8 cellular contexts compared by ENCODE assay signal in the genomic region with DNA sequence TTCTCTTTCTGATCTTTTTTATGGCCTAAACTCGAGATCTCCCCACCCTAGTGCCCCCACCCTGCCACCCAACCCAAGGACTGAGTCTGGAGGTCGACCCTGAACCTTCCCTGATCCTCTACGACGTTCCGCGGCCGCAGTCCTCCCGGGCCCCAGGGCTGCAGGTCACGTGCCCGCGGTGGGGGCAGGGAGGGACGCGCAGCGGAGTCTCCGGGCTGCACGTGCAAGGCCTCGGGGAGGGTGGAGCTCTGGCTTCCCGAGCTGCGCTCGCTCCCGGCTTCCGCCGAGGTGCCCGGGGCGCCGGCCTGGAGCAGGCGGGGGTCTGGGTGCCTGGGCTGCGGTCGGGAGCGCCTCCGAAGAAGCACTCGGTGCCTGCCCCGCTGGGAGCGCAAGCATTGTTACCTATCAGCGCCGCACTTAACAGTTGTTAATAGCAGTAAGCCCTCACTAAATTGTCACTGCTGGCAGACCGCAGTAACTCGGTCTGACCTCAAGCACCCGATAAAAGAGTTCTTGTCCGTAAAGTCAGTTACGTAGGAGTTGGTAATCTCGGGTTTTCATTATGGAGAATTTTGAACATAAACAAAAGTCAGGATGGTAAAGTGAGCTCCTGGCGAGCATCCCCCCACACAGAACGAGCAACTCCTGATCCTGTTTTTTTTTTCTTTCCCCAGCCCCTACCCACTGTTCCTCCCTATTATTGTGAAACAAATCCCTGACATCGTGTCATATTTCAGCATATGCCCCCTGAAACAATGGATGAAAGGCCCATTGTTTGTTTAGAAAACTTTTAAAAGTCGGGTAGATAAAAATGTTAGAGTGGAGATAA.
DNase-seq lines count a peak whose midpoint lies in the region; ATAC-seq lines count a peak whose summit lies in the region.

No MANE protein-coding gene starts in this region.

- H3K4me1 ChIP-seq in HUES6 (ENCODE audit: control insufficient read depth, insufficient read depth, low read length) (peaks cover 11% of the 10 kb centered on the region), mononuclear cell (ENCODE audit: insufficient read depth, low read length) (peaks cover 22% of the 10 kb centered on the region)

- no peaks in the 10 kb centered on the region for H3K9me3 ChIP-seq in HUES6 (ENCODE audit: control insufficient read depth, insufficient read depth, low read depth, low read length)
- no peaks in the 10 kb centered on the region for H3K9me3 ChIP-seq in mononuclear cell (ENCODE audit: low read depth, low read length)

- DNase-seq in AG08395 (ENCODE audit: low spot score): peak; percentile 86
- peak; percentile 95 for DNase-seq in OCI-M1 (lab: John Stamatoyannopoulos, UW)
- peak; percentile 84 for DNase-seq in activated T-cell treated with anti-CD3 and anti-CD28 coated beads, Interleukin-2, amount 50 U/mL, for 1 hour
- DNase-seq in epithelial cell of prostate (ENCODE audit: low read depth, low spot score): no peak
- DNase-seq in stimulated activated CD8-positive, alpha-beta memory T cell treated with anti-CD3 and anti-CD28 coated beads, Interleukin-15, amount 100 ng/mL, for 4 hours (ENCODE audit: low read depth in 2 of 2): peak; percentile 57 to 58

- H3K27me3 ChIP-seq in HUES6 (ENCODE audit: control insufficient read depth, insufficient read depth, low read length) (no peaks in the 10 kb centered on the region), mononuclear cell (ENCODE audit: insufficient read depth, low read length) (no peaks in the 10 kb centered on the region)

- H3K9ac ChIP-seq in HUES6 (ENCODE audit: low read length): peak overlapping the region; percentile 90

- H3K27ac ChIP-seq in HUES6 (ENCODE audit: low read depth, low read length) (peak overlapping the region; percentile 98), epithelial cell of prostate (peak overlapping the region; percentile 87)

- ATAC-seq in GM19035 (IDR thresholded peaks at IDR 0.05; ENCODE audit: unreplicated experiment): peak; percentile 59

- no peaks in the 10 kb centered on the region for H3K36me3 ChIP-seq in HUES6 (ENCODE audit: control insufficient read depth, insufficient read depth, low read length)

- H3K4me3 ChIP-seq in HUES6 (ENCODE audit: low read depth, low read length) (peak overlapping the region; percentile 72), mononuclear cell (ENCODE audit: low read length) (peak overlapping the region; percentile 62)
